In genomic region chr17:50976951-50977472, GRCh38 we compare ENCODE assay signal across 12 cellular contexts.
DNase-seq lines count a peak whose midpoint lies in the region; ATAC-seq, FAIRE-seq and TF ChIP-seq lines count a peak whose summit lies in the region.
"Had no signal": no experiment of that assay in that cellular context is flagged by ENCODE, and none has a peak within 500 bp of the region (broad histone marks: within the 10 kb centered on the region; RNA-seq: fewer than 3 reads in every experiment).

No MANE protein-coding gene starts in this region.

- ATAC-seq in SK-N-SH treated with all-trans-retinoic acid at 6 μM for 48 hours, result no peak
- ATAC-seq in activated naive CD4-positive, alpha-beta T cell treated with anti-CD3 and anti-CD28 coated beads, Interleukin-2, amount 50 U/mL, for 72 hours, result no peak
- ATAC-seq in natural killer cell treated with Interleukin-12 subunit alpha and Interleukin-12 subunit beta and Interleukin-15 and Interleukin-18, amount 100 ng/mL, for 72 hours, result no peak

- H4K20me1 ChIP-seq in SK-N-SH (ENCODE audit: insufficient read depth), result no peaks in the 10 kb centered on the region

- H4K8ac ChIP-seq in neuronal stem cell (ENCODE audit: low read depth, low read length), result no peak overlapping the region

- H3K4me3 ChIP-seq in SK-N-SH (ENCODE audit: low read depth in 2 of 2, low read length in 1 of 2), result no peak overlapping the region
- no peak overlapping the region for H3K4me3 ChIP-seq in neuronal stem cell (ENCODE audit: low read length in 2 of 2)
- H3K4me3 ChIP-seq: transverse colon had no signal

- H3K4me1 ChIP-seq in SK-N-SH (ENCODE audit: control insufficient read depth in 1 of 2, insufficient read depth in 2 of 2, low read depth in 1 of 2, low read length in 1 of 2), result peaks cover 10 to 31% of the 10 kb centered on the region in 2 experiments; a peak in 3 of 4 replicates
- H3K4me1 ChIP-seq in neuronal stem cell (ENCODE audit: control insufficient read depth in 2 of 2, insufficient read depth in 1 of 2, low read depth in 1 of 2, low read length in 2 of 2), result no peaks in the 10 kb centered on the region

- H3K4me2 ChIP-seq in SK-N-SH (0 out of 2 replicates have a peak overlapping the region, but pooled peaks have one; percentile 2), neuronal stem cell (ENCODE audit: insufficient read depth, low read length, poor library complexity, severe bottlenecking) (no peak overlapping the region)

- no peaks in the 10 kb centered on the region for H3K27me3 Mint-ChIP-seq in natural killer cell treated with Interleukin-12 subunit alpha and Interleukin-12 subunit beta and Interleukin-15 and Interleukin-18, amount 100 ng/mL, for 72 hours

- H2BK5ac ChIP-seq in neuronal stem cell (ENCODE audit: low read length), result no peak overlapping the region

- no peaks in the 10 kb centered on the region for H3K9me3 ChIP-seq in SK-N-SH
- no peaks in the 10 kb centered on the region for H3K9me3 ChIP-seq in KOPT-K1 (ENCODE audit: insufficient read depth, low read length, poor library complexity, severe bottlenecking)
- H3K9me3 ChIP-seq in neuronal stem cell (replicated peaks in 1 of 2; ENCODE audit: control insufficient read depth in 2 of 2, insufficient read depth in 1 of 2, low read depth in 1 of 2, low read length in 2 of 2), result no peaks in the 10 kb centered on the region
- H3K9me3 ChIP-seq: transverse colon had no signal

- H3K14ac ChIP-seq in neuronal stem cell (ENCODE audit: low read length), result no peak overlapping the region

- H3K79me2 ChIP-seq in SK-N-SH (ENCODE audit: insufficient read depth), result no peaks in the 10 kb centered on the region

- H4K91ac ChIP-seq in neuronal stem cell (ENCODE audit: low read depth, low read length, poor library complexity), result no peak overlapping the region

- no peak overlapping the region for H2BK15ac ChIP-seq in neuronal stem cell (ENCODE audit: low read length)

- no peak overlapping the region for H2BK120ac ChIP-seq in neuronal stem cell (ENCODE audit: low read depth, low read length)

- no peaks in the 10 kb centered on the region for H3F3A ChIP-seq in SK-N-SH (replicated peaks; ENCODE audit: insufficient read depth)

- CTCF ChIA-PET in SK-N-SH (lab: Yijun Ruan, JAX), result interaction anchor here (0.6 to 6.0 kb wide), 10 partner anchors 11 to 341 kb away, joined by 3 to 49 read pairs (median 4); partner anchors contain the start of gene NME1

- H3K36me3 ChIP-seq in SK-N-SH (replicated peaks in 1 of 2; ENCODE audit: control insufficient read depth in 1 of 2, insufficient read depth in 2 of 2, low read length in 1 of 2) (peaks cover 57 to 83% of the 10 kb centered on the region in 2 experiments), KOPT-K1 (ENCODE audit: insufficient read depth, low read length) (peaks cover 74% of the 10 kb centered on the region), neuronal stem cell (replicated peaks in 1 of 2; ENCODE audit: control insufficient read depth in 2 of 2, insufficient read depth in 2 of 2, low read length in 2 of 2) (peaks cover 27 to 100% of the 10 kb centered on the region in 2 donors)

- peaks cover 6 to 10% of the 10 kb centered on the region in 2 donors for H3K4me1 Mint-ChIP-seq in natural killer cell treated with Interleukin-12 subunit alpha and Interleukin-12 subunit beta and Interleukin-15 and Interleukin-18, amount 100 ng/mL, for 72 hours (ENCODE audit: low read depth in 2 of 2)

- POLR2A ChIA-PET in SK-N-SH (lab: Yijun Ruan, JAX), result interaction anchor here (0.9 to 1.0 kb wide), 2 partner anchors 23 to 111 kb away, joined by 3 to 4 read pairs; partner anchors contain the start of gene TOB1

- H3K27me3 ChIP-seq in SK-N-SH (ENCODE audit: insufficient read depth) (no peaks in the 10 kb centered on the region), neuronal stem cell (ENCODE audit: control insufficient read depth in 3 of 3, insufficient read depth in 3 of 3, low read depth in 1 of 3, low read length in 3 of 3) (no peaks in the 10 kb centered on the region)
- H3K27me3 ChIP-seq: transverse colon had no signal

- peaks cover 15 to 21% of the 10 kb centered on the region in 2 donors for H3K36me3 Mint-ChIP-seq in activated naive CD4-positive, alpha-beta T cell treated with anti-CD3 and anti-CD28 coated beads, Interleukin-2, amount 50 U/mL, for 72 hours
- H3K36me3 Mint-ChIP-seq in natural killer cell treated with Interleukin-12 subunit alpha and Interleukin-12 subunit beta and Interleukin-15 and Interleukin-18, amount 100 ng/mL, for 72 hours, result peaks cover 25% of the 10 kb centered on the region

- H3K9me2 ChIP-seq in SK-N-SH, result no peaks in the 10 kb centered on the region

- H3K18ac ChIP-seq in neuronal stem cell (ENCODE audit: low read length), result no peak overlapping the region

- DNase-seq in SK-N-SH (no peak), RCC 7860 (ENCODE audit: low spot score) (no peak), neuronal stem cell (ENCODE audit: low spot score) (no peak), NCI-H2029 (lab: John Stamatoyannopoulos, UW) (no peak)
- no peak for DNase-seq in activated naive CD4-positive, alpha-beta T cell treated with anti-CD3 and anti-CD28 coated beads, Interleukin-2, amount 50 U/mL, for 72 hours (ENCODE audit: low spot score in 2 of 2)
- no peak for DNase-seq in natural killer cell treated with Interleukin-12 subunit alpha and Interleukin-12 subunit beta and Interleukin-15 and Interleukin-18, amount 100 ng/mL, for 72 hours (ENCODE audit: low spot score)
- DNase-seq: NCI-H524 treated with DMSO at 0.1 percent for 48 hours, small intestine, transverse colon had no signal

- H3K79me1 ChIP-seq in neuronal stem cell (ENCODE audit: low read depth, low read length), result no peaks in the 10 kb centered on the region

- no peak for TF ChIP-seq CTCF in SK-N-SH (IDR thresholded peaks at IDR 0.05)

- no peak for TF ChIP-seq RAD21 in SK-N-SH (IDR thresholded peaks at IDR 0.05; ENCODE audit: low read length)

- H2AFZ ChIP-seq in SK-N-SH (ENCODE audit: low read depth) (no peak overlapping the region; the same call in 1 of the 2 replicates), neuronal stem cell (ENCODE audit: low read length) (no peak overlapping the region)

- H3K9ac ChIP-seq in SK-N-SH (peak overlapping the region; percentile 10; the same call in 1 of the 2 replicates), neuronal stem cell (ENCODE audit: low read depth, low read length, poor library complexity) (no peak overlapping the region)

- H3K27ac ChIP-seq in SK-N-SH (ENCODE audit: low read depth in 2 of 2, low read length in 1 of 2), result peak overlapping the region in 1 of 2 experiments; percentile 26; a peak in 1 of 4 replicates
- peak overlapping the region; percentile 28 for H3K27ac ChIP-seq in KOPT-K1 (ENCODE audit: low read depth, low read length, poor library complexity, severe bottlenecking)
- no peak overlapping the region for H3K27ac ChIP-seq in neuronal stem cell (replicated peaks; ENCODE audit: low read length)

- no peak overlapping the region for H2AK5ac ChIP-seq in neuronal stem cell (ENCODE audit: low read depth, low read length)

- no peak overlapping the region for H3K4ac ChIP-seq in neuronal stem cell (ENCODE audit: low read length)

- H3K4me3 Mint-ChIP-seq in natural killer cell treated with Interleukin-12 subunit alpha and Interleukin-12 subunit beta and Interleukin-15 and Interleukin-18, amount 100 ng/mL, for 72 hours, result no peak overlapping the region

- no peaks in the 10 kb centered on the region for H3K9me3 Mint-ChIP-seq in activated naive CD4-positive, alpha-beta T cell treated with anti-CD3 and anti-CD28 coated beads, Interleukin-2, amount 50 U/mL, for 72 hours
- no peaks in the 10 kb centered on the region for H3K9me3 Mint-ChIP-seq in natural killer cell treated with Interleukin-12 subunit alpha and Interleukin-12 subunit beta and Interleukin-15 and Interleukin-18, amount 100 ng/mL, for 72 hours

- FAIRE-seq in RCC 7860 (lab: Jason Lieb, UNC), result no peak
- FAIRE-seq: colon, small intestine had no signal

- no peak for TF ChIP-seq EP300 in SK-N-SH (IDR thresholded peaks at IDR 0.05; ENCODE audit: borderline replicate concordance in 1 of 2, low read depth in 1 of 2, low read length in 1 of 2)

- H2BK12ac ChIP-seq in neuronal stem cell (ENCODE audit: low read length), result no peak overlapping the region

- H3K27ac Mint-ChIP-seq in activated naive CD4-positive, alpha-beta T cell treated with anti-CD3 and anti-CD28 coated beads, Interleukin-2, amount 50 U/mL, for 72 hours, result peak overlapping the region; percentile 66 to 96
- peak overlapping the region; percentile 49 to 73 for H3K27ac Mint-ChIP-seq in natural killer cell treated with Interleukin-12 subunit alpha and Interleukin-12 subunit beta and Interleukin-15 and Interleukin-18, amount 100 ng/mL, for 72 hours

- no peak overlapping the region for H3K23ac ChIP-seq in neuronal stem cell (ENCODE audit: low read depth, low read length, poor library complexity)

- 69% methylated on average over 2 of the region's 2 CpGs for WGBS in SK-N-SH (ENCODE audit: low lambda C conversion rate)
- WGBS in neuronal stem cell (ENCODE audit: extremely low coverage in 2 of 2, insufficient read length in 2 of 2, insufficient replicate concordance in 1 of 2), 2 donors, result no CpG with 5 or more reads among the region's 2 CpGs

TF ChIP-seq in SK-N-SH, 30 proteins besides CTCF, POLR2A, EP300 and RAD21 (continues in another document):
- TF ChIP-seq RXRA (IDR thresholded peaks at IDR 0.05; ENCODE audit: borderline replicate concordance, low read depth) (no peak), JUND (IDR thresholded peaks at IDR 0.05) (no peak), TCF12 (IDR thresholded peaks at IDR 0.05) (no peak), NRF1 (IDR thresholded peaks at IDR 0.05; ENCODE audit: low read depth, low read length) (no peak)

TF ChIP-seq in SK-N-SH treated with all-trans-retinoic acid at 6 μM for 48 hours, 23 proteins besides CTCF, POLR2A, EP300 and RAD21 (continues in another document):
- TF ChIP-seq ZC3H10 (CRISPR knock-in tag; IDR thresholded peaks at IDR 0.05), result no peak
- no peak for TF ChIP-seq ISL1 (CRISPR knock-in tag; IDR thresholded peaks at IDR 0.05)
- no peak for TF ChIP-seq ZFP30 (CRISPR knock-in tag; IDR thresholded peaks at IDR 0.05)
- TF ChIP-seq ZFP3 (CRISPR knock-in tag; IDR thresholded peaks at IDR 0.05), result no peak
- no peak for TF ChIP-seq TCF4 (CRISPR knock-in tag; IDR thresholded peaks at IDR 0.05; ENCODE audit: borderline replicate concordance)
- TF ChIP-seq CSRNP3 (CRISPR knock-in tag; IDR thresholded peaks at IDR 0.05), result no peak
- no peak for TF ChIP-seq RARB (CRISPR knock-in tag; IDR thresholded peaks at IDR 0.05)
- no peak for TF ChIP-seq SNAI2 (CRISPR knock-in tag; IDR thresholded peaks at IDR 0.05)
